Comparison of ENCODE assay signal across 8 cellular contexts in genomic region chr3:18445421-18446066, GRCh38. TPM values are rescaled to one million over a fixed set of nuclear protein-coding genes. Genes with fewer than 3 reads are reported as not detected.
A peak's percentile ranks its signal among the peaks of the same experiment; 100 is the strongest.
DNase-seq lines count a peak whose midpoint lies in the region; ATAC-seq and TF ChIP-seq lines count a peak whose summit lies in the region.

No MANE protein-coding gene starts in this region.

- peaks cover 10% of the 10 kb centered on the region for H3K9me3 Mint-ChIP-seq in activated CD8-positive, alpha-beta memory T cell treated with anti-CD3 and anti-CD28 coated beads, Interleukin-2, amount 10 ng/mL, durations not matched to agents 7 days and 5 days (ENCODE audit: low read depth)
- H3K9me3 Mint-ChIP-seq in progenitor cell of endocrine pancreas (ENCODE audit: low read depth), result peaks cover 8% of the 10 kb centered on the region

- H3K27ac ChIP-seq in KMS-11, result no peak overlapping the region

- H3K4me2 ChIP-seq in KMS-11, result peak overlapping the region; percentile 33; the same call in 1 of the 2 replicates

- H3K4me3 Mint-ChIP-seq in activated CD8-positive, alpha-beta memory T cell treated with anti-CD3 and anti-CD28 coated beads, Interleukin-2, amount 10 ng/mL, durations not matched to agents 7 days and 5 days, result peak overlapping the region; percentile 98
- H3K4me3 Mint-ChIP-seq in progenitor cell of endocrine pancreas (ENCODE audit: low read depth), result peak overlapping the region; percentile 89

- H3K4me3 ChIP-seq in KMS-11 (IDR thresholded peaks at IDR 0.05; ENCODE audit: insufficient read depth, low read depth, low read length) (no peak overlapping the region), fibroblast of pulmonary artery (replicated peaks; ENCODE audit: low read depth, low read length) (peak overlapping the region; percentile 31)

- no peak overlapping the region for H3K9ac ChIP-seq in KMS-11

- peaks cover 46% of the 10 kb centered on the region for H3K4me1 Mint-ChIP-seq in activated CD8-positive, alpha-beta memory T cell treated with anti-CD3 and anti-CD28 coated beads, Interleukin-2, amount 10 ng/mL, durations not matched to agents 7 days and 5 days
- H3K4me1 Mint-ChIP-seq in progenitor cell of endocrine pancreas (ENCODE audit: low read depth), result peaks cover 7% of the 10 kb centered on the region

- no peaks in the 10 kb centered on the region for H3K36me3 ChIP-seq in KMS-11 (ENCODE audit: insufficient read depth)

- intact Hi-C loops in Right ventricle myocardium superior (cut with DNase I) (no loop called here), Right ventricle myocardium inferior (cut with DNase I) (loop anchor here (2.0 kb wide), 1 partner anchor 21 kb away; the partner anchor contains the start of gene SATB1)

- no peaks in the 10 kb centered on the region for H3K27me3 ChIP-seq in KMS-11 (ENCODE audit: insufficient read depth, low read depth)

- no peaks in the 10 kb centered on the region for H3K4me1 ChIP-seq in KMS-11 (ENCODE audit: low read depth, poor library complexity, severe bottlenecking)

- peak overlapping the region; percentile 99 for H3K27ac Mint-ChIP-seq in activated CD8-positive, alpha-beta memory T cell treated with anti-CD3 and anti-CD28 coated beads, Interleukin-2, amount 10 ng/mL, durations not matched to agents 7 days and 5 days
- peak overlapping the region; percentile 90 for H3K27ac Mint-ChIP-seq in progenitor cell of endocrine pancreas

- peak; percentile 16 for ATAC-seq in Right ventricle myocardium superior (ENCODE audit: poor library complexity)
- ATAC-seq in Right ventricle myocardium inferior, result no peak
- peak; percentile 64 for ATAC-seq in activated CD8-positive, alpha-beta memory T cell treated with anti-CD3 and anti-CD28 coated beads, Interleukin-2, amount 10 ng/mL, durations not matched to agents 7 days and 5 days

- TF ChIP-seq CTCF in KMS-11 (conservative IDR thresholded peaks at IDR 0.05; ENCODE audit: low read depth, low read length), result no peak
- no peak for TF ChIP-seq CTCF in fibroblast of pulmonary artery (IDR thresholded peaks at IDR 0.05; ENCODE audit: low read length, missing control alignments)
- no peak for TF ChIP-seq CTCF in progenitor cell of endocrine pancreas (IDR thresholded peaks at IDR 0.05; ENCODE audit: unreplicated experiment)

- H3K79me2 ChIP-seq in KMS-11 (ENCODE audit: insufficient read depth, low read depth), result no peaks in the 10 kb centered on the region

- no peaks in the 10 kb centered on the region for H4K20me1 ChIP-seq in KMS-11 (ENCODE audit: insufficient read depth)

- H3K36me3 Mint-ChIP-seq in activated CD8-positive, alpha-beta memory T cell treated with anti-CD3 and anti-CD28 coated beads, Interleukin-2, amount 10 ng/mL, durations not matched to agents 7 days and 5 days, result peaks cover 65% of the 10 kb centered on the region
- H3K36me3 Mint-ChIP-seq in progenitor cell of endocrine pancreas (ENCODE audit: insufficient read depth), result peaks cover 7% of the 10 kb centered on the region

- CTCF ChIA-PET in activated CD8-positive, alpha-beta memory T cell treated with anti-CD3 and anti-CD28 coated beads, Interleukin-2, amount 10 ng/mL, durations not matched to agents 7 days and 5 days (lab: Charles Lee), result interaction anchor here (0.6 to 3.3 kb wide), 11 partner anchors 19 to 313 kb away, joined by 3 to 18 read pairs (median 4); no protein-coding TSS in a partner anchor

- no peaks in the 10 kb centered on the region for H3K27me3 Mint-ChIP-seq in activated CD8-positive, alpha-beta memory T cell treated with anti-CD3 and anti-CD28 coated beads, Interleukin-2, amount 10 ng/mL, durations not matched to agents 7 days and 5 days
- H3K27me3 Mint-ChIP-seq in progenitor cell of endocrine pancreas, result peaks cover 32% of the 10 kb centered on the region

- H2AFZ ChIP-seq in KMS-11 (ENCODE audit: low read depth), result peak overlapping the region; percentile 41; the same call in 1 of the 2 replicates

- peak; percentile 33 for DNase-seq in Right ventricle myocardium superior
- no peak for DNase-seq in Right ventricle myocardium inferior (ENCODE audit: missing footprints)
- DNase-seq in activated CD8-positive, alpha-beta memory T cell treated with anti-CD3 and anti-CD28 coated beads, Interleukin-2, amount 10 ng/mL, durations not matched to agents 7 days and 5 days, result peak; percentile 89
- DNase-seq in fibroblast of pulmonary artery (ENCODE audit: low read depth), result no peak
- no peak for DNase-seq in progenitor cell of endocrine pancreas (ENCODE audit: low spot score, unreplicated experiment)
- peak; percentile 55 for DNase-seq in ureter (ENCODE audit: low spot score)
- DNase-seq in AG08395 (ENCODE audit: low spot score), result no peak

RNA-seq across cellular contexts. Expression of gene SATB1, which starts 20.4 kb away (rescaled TPM):
- total RNA-seq in Right ventricle myocardium superior, result 41.7 TPM
- 41.6 TPM for total RNA-seq in Right ventricle myocardium inferior
- 100 to 1,000 TPM; 164 to 233 TPM for total RNA-seq in activated CD8-positive, alpha-beta memory T cell treated with anti-CD3 and anti-CD28 coated beads, Interleukin-2, amount 10 ng/mL, durations not matched to agents 7 days and 5 days
- total RNA-seq in progenitor cell of endocrine pancreas, result 58.3 and 65.6 TPM in 2 replicates
- total RNA-seq in ureter, result 59.7 TPM

Comparison
In these comparisons a context has a peak if more than half of its experiments do, and no peak if none do; other contexts are left out.
1. DNase-seq: peak in Right ventricle myocardium superior (single experiment), activated CD8-positive, alpha-beta memory T cell treated with anti-CD3 and anti-CD28 coated beads, Interleukin-2, amount 10 ng/mL, durations not matched to agents 7 days and 5 days (single experiment) and ureter (single experiment); none in Right ventricle myocardium inferior (single experiment), fibroblast of pulmonary artery (single experiment), progenitor cell of endocrine pancreas (single experiment) and AG08395 (single experiment).